Comparison of ENCODE assay signal across 8 cellular contexts in the genomic region with DNA sequence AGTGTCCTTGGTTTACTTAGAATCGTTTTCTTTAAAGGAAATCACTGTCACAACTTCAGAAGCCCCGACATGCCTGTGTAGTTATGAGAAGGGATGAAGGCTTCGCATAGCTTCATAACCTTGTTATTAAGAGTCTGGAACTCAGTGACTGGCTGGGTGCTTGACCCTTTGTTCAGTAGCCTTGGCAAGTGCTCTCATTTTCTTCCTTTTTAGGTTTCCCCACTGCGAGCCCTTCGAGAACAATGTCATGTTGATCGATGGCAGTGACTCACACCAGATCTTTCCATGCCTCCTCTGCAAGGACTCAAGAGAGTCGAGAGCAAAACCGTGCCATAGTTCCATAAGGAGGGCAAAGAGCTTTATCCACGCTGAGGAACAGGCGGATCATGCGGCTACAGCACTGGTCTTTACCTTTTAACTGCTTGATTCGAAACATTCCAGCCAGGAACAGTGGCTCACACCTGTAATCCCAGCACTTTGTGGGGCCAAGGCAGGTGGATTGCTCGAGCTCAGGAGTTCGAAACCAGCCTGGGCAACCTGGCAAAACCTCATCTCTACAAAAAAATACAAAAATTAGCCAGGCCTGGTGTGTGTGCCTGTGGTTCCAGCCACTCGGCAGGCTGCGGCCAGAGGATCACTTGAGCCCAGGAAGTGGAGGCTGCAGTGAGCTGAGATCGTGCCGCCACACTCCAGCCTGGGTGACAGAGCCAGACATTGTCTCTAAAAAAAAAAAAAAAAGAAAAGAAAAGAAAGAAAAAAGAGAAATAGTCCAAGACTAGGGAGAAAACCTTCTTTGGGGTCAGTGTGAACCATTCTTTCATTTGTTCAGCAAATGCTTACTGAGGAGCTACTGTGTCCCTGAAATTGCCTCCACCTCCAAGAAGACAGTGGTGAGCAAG.
DNase-seq lines count a peak whose midpoint lies in the region; ATAC-seq and TF ChIP-seq lines count a peak whose summit lies in the region.

No MANE protein-coding gene starts in this region.

- in situ Hi-C loops in Panc1 (cut with HindIII; ENCODE audit: low pct_unique_long_range_greater_than_20kb, low sequenced_read_pairs): no loop called here

- peak overlapping the region; percentile 100 for H3K27ac ChIP-seq in Panc1 (ENCODE audit: low read length)

- H3K9me3 Mint-ChIP-seq in neural crest cell: peaks cover 9% of the 10 kb centered on the region

- intact Hi-C loops in Panc1 (cut with micrococcal nuclease; ENCODE audit: unreplicated experiment): no loop called here

- BruUV-seq in Panc1 (replicated peaks; lab: Mats Ljungman, UMichigan): TSS peak; percentile 90

- H3K9me3 ChIP-seq in Panc1 (ENCODE audit: control insufficient read depth, insufficient read depth, low read depth, low read length): peaks cover 17% of the 10 kb centered on the region; the same call in 1 of the 2 replicates

- peak; percentile 78 for ATAC-seq in Panc1
- ATAC-seq in GM19395 (IDR thresholded peaks at IDR 0.05; ENCODE audit: unreplicated experiment): no peak
- no peak for ATAC-seq in GM18868 (IDR thresholded peaks at IDR 0.05; ENCODE audit: unreplicated experiment)

- peaks cover 50% of the 10 kb centered on the region for H3K4me1 ChIP-seq in Panc1 (ENCODE audit: control insufficient read depth, insufficient read depth, low read length)

- H3K4me3 ChIP-seq in AG10803 (ENCODE audit: low read length): no peak overlapping the region
- H3K4me3 ChIP-seq in Panc1 (ENCODE audit: low read depth in 2 of 2, low read length in 2 of 2): no peak overlapping the region
- no peak overlapping the region for H3K4me3 ChIP-seq in fibroblast of mammary gland (ENCODE audit: control insufficient read depth, low read depth, low read length)

- CTCF ChIA-PET in Panc1 (lab: Charles Lee): interaction anchor here (0.7 to 0.8 kb wide), 2 partner anchors 12 to 20 kb away, joined by 3 to 9 read pairs; no protein-coding TSS in a partner anchor

- no peaks in the 10 kb centered on the region for H3K36me3 ChIP-seq in Panc1 (ENCODE audit: control insufficient read depth, insufficient read depth, low read length)

- peak overlapping the region; percentile 35 for H3K4me3 Mint-ChIP-seq in neural crest cell

- TF ChIP-seq CTCF in AG10803 (conservative IDR thresholded peaks at IDR 0.05; ENCODE audit: low read length) (no peak), Panc1 (IDR thresholded peaks at IDR 0.05) (no peak), fibroblast of mammary gland (conservative IDR thresholded peaks at IDR 0.05; ENCODE audit: control insufficient read depth, insufficient read depth, low read depth, low read length) (no peak), neural crest cell (conservative IDR thresholded peaks at IDR 0.05) (no peak)

- peaks cover 53% of the 10 kb centered on the region for H3K4me1 Mint-ChIP-seq in neural crest cell

- no peaks in the 10 kb centered on the region for H3K27me3 Mint-ChIP-seq in neural crest cell (ENCODE audit: low read depth)

- peak; percentile 74 for DNase-seq in AG10803 (ENCODE audit: low read depth)
- peak; percentile 69 for DNase-seq in Panc1 (ENCODE audit: low read depth, low spot score)
- DNase-seq in fibroblast of mammary gland (ENCODE audit: low read depth): peak; percentile 99
- no peak for DNase-seq in neural crest cell (ENCODE audit: low read depth, low spot score)
- DNase-seq in stimulated activated CD4-positive, alpha-beta T cell treated with anti-CD3 and anti-CD28 coated beads, Interleukin-15, amount 100 ng/mL, for 24 hours: no peak
- no peak for DNase-seq in COR-L47 (lab: John Stamatoyannopoulos, UW)

- H3K36me3 Mint-ChIP-seq in neural crest cell (ENCODE audit: low read depth): peaks cover 15% of the 10 kb centered on the region

- POLR2A ChIA-PET in Panc1 (lab: Charles Lee): interaction anchor here (0.6 to 1.5 kb wide), 8 partner anchors 10 to 135 kb away, joined by 3 to 16 read pairs (median 4); no protein-coding TSS in a partner anchor

- H3K27me3 ChIP-seq in Panc1 (ENCODE audit: control insufficient read depth, insufficient read depth, low read length): no peaks in the 10 kb centered on the region

- peak overlapping the region; percentile 93 for H3K27ac Mint-ChIP-seq in neural crest cell (ENCODE audit: unreplicated experiment)

Comparison
In these comparisons a context has a peak if more than half of its experiments do, and no peak if none do; other contexts are left out.
1. DNase-seq: peak in AG10803 (single experiment), Panc1 (single experiment) and fibroblast of mammary gland (single experiment); none in neural crest cell (single experiment), stimulated activated CD4-positive, alpha-beta T cell treated with anti-CD3 and anti-CD28 coated beads, Interleukin-15, amount 100 ng/mL, for 24 hours (single experiment) and COR-L47 (single experiment).